1 cellular context compared by ENCODE assay signal in genomic region chr12:50517456-50518048, GRCh38.
TF ChIP-seq lines count a peak whose summit lies in the region.

No MANE protein-coding gene starts in this region.

TF ChIP-seq in HepG2, 621 proteins besides CTCF, POLR2A, EP300 and RAD21 (continued from another document):
- TF ChIP-seq HOMEZ (CRISPR knock-in tag; IDR thresholded peaks at IDR 0.05; ENCODE audit: low read depth) (0 out of 2 replicates have a peak, but pooled peaks have one; percentile 16), ATRX (CRISPR knock-in tag; IDR thresholded peaks at IDR 0.05; ENCODE audit: borderline replicate concordance) (no peak), NFE2L2 (IDR thresholded peaks at IDR 0.05; ENCODE audit: low read length) (peak; percentile 40; the same call in 1 of the 2 replicates)
TF ChIP-seq in HepG2: peak in this region for 4.
